17 cellular contexts compared by ENCODE assay signal in the genomic region with DNA sequence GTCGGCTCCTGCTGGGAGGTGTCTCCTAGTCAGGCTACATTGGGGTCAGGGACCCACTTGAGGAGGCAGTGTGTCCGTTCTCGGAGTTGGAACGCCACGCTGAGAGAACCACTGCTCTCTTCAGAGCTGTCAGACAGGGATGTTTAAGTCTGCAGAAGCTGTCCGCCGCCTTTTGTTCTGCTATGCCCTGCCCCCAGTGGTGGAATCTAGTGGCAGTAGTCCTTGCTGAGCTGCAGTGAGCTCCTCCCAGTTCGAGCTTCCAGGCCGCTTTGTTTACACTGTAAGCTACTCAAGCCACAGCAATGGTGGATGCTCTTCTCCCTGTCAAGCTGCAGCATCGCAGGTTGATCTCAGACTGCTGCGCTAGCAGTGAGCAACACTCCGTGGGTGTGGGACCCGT.
"Had no signal": no experiment of that assay in that cellular context is flagged by ENCODE, and none has a peak within 500 bp of the region (broad histone marks: within the 10 kb centered on the region; RNA-seq: fewer than 3 reads in every experiment).

No MANE protein-coding gene starts in this region.

- H3K4me3 ChIP-seq: ascending aorta, breast epithelium, heart right ventricle, left ventricle myocardium inferior, mucosa of descending colon, thyroid gland had no signal

- ATAC-seq: activated naive CD8-positive, alpha-beta T cell treated with anti-CD3 and anti-CD28 coated beads, Interleukin-2, amount 50 U/mL, for 24 hours; activated T-helper 17 cell treated with anti-CD3 and anti-CD28 coated beads, Interleukin-2, amount 50 U/mL, for 72 hours; heart right ventricle; mucosa of descending colon; naive thymus-derived CD4-positive, alpha-beta T cell; stimulated activated naive B cell treated with anti-CD40 and anti-IgM and Interleukin-4, amounts not matched to agents 10 μg/mL and 1 μg/mL and 100 μg/mL, for 72 hours had no signal

- H3K27me3 ChIP-seq: ascending aorta, breast epithelium, heart right ventricle, thyroid gland had no signal

- H3K36me3 ChIP-seq: breast epithelium had no signal

- DNase-seq: activated CD4-positive, alpha-beta T cell treated with anti-CD3 and anti-CD28 coated beads, Interleukin-2, amount 50 U/mL, for 48 hours; activated naive CD4-positive, alpha-beta T cell treated with Interleukin-2 at 50 U/mL for 16 hours; activated naive CD8-positive, alpha-beta T cell treated with anti-CD3 and anti-CD28 coated beads, Interleukin-2, amount 50 U/mL, for 24 hours; dermis blood vessel endothelial cell; heart right ventricle; kidney; left ventricle myocardium inferior; mucosa of descending colon; naive thymus-derived CD4-positive, alpha-beta T cell; stimulated activated CD4-positive, alpha-beta T cell treated with anti-CD3 and anti-CD28 coated beads, Interleukin-15, amount 100 ng/mL, for 24 hours; stimulated activated CD4-positive, alpha-beta T cell treated with anti-CD3 and anti-CD28 coated beads, Interleukin-4, amount 100 ng/mL, for 1 hour; stimulated activated naive B cell treated with anti-CD40 and anti-IgM and Interleukin-4, amounts not matched to agents 10 μg/mL and 1 μg/mL and 100 μg/mL, for 72 hours; T-helper 9 cell; thyroid gland had no signal

- H3K9me3 ChIP-seq: ascending aorta, breast epithelium, heart right ventricle, left ventricle myocardium inferior, mucosa of descending colon, thyroid gland had no signal

- H3K4me1 ChIP-seq: ascending aorta, breast epithelium, heart right ventricle, left ventricle myocardium inferior, thyroid gland had no signal
